Comparison of ENCODE assay signal across 8 cellular contexts in the genomic region with DNA sequence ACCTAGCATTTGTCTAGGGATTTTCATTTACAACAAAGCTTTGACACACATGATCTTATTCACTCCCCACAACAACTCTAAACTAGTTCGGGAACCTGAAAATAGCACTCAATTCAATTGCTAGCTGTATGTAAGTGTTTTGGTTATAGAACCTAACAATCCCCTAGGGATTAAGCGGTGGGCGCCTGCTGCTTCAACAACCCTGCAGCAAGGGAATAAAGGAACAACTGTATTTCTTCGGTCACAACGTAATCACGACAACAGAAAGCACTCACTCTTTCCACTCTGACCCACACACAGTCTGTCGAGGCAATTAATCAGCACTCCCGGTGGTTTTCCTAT. TPM values are rescaled to one million over a fixed set of nuclear protein-coding genes. Genes with fewer than 3 reads are reported as not detected.
DNase-seq lines count a peak whose midpoint lies in the region; ATAC-seq, FAIRE-seq and TF ChIP-seq lines count a peak whose summit lies in the region.

No MANE protein-coding gene starts in this region.

- peaks cover 18% of the 10 kb centered on the region for H3K4me1 Mint-ChIP-seq in stimulated activated memory B cell treated with anti-CD40 and anti-IgM and Interleukin-4, amounts not matched to agents 10 μg/mL and 1 μg/mL and 100 μg/mL, for 72 hours

- WGBS in right cardiac atrium, result 35% methylated on average over 8 of the region's 8 CpGs

- no peak overlapping the region for H3K9ac ChIP-seq in NT2/D1 (ENCODE audit: insufficient read length, low read depth)

- no peak for DNase-seq in right cardiac atrium
- no peak for DNase-seq in Right ventricle myocardium superior
- DNase-seq in NT2/D1 (ENCODE audit: low read depth, low spot score), result no peak
- DNase-seq in fibroblast of mammary gland (ENCODE audit: low read depth), result peak; percentile 31
- DNase-seq in HTR-8/SVneo (ENCODE audit: insufficient read length, low spot score), result no peak
- DNase-seq in HK-2 (ENCODE audit: unreplicated experiment), result no peak

- H3K9me3 ChIP-seq in right cardiac atrium (ENCODE audit: control insufficient read depth, low read length) (no peaks in the 10 kb centered on the region), NT2/D1 (ENCODE audit: insufficient read depth, low read length) (no peaks in the 10 kb centered on the region)

- TF ChIP-seq CTCF in fibroblast of mammary gland (conservative IDR thresholded peaks at IDR 0.05; ENCODE audit: control insufficient read depth, insufficient read depth, low read depth, low read length), result no peak

- no peaks in the 10 kb centered on the region for H3K36me3 ChIP-seq in NT2/D1 (ENCODE audit: insufficient read depth, insufficient read length, low read length)

- peak overlapping the region; percentile 99 for H3K27ac Mint-ChIP-seq in stimulated activated memory B cell treated with anti-CD40 and anti-IgM and Interleukin-4, amounts not matched to agents 10 μg/mL and 1 μg/mL and 100 μg/mL, for 72 hours

- peak overlapping the region; percentile 99 for H3K4me3 Mint-ChIP-seq in stimulated activated memory B cell treated with anti-CD40 and anti-IgM and Interleukin-4, amounts not matched to agents 10 μg/mL and 1 μg/mL and 100 μg/mL, for 72 hours

- intact Hi-C loops in right cardiac atrium (cut with DNase I), result no loop called here
- intact Hi-C loops in Right ventricle myocardium superior (cut with DNase I), result no loop called here

- H3K9me3 Mint-ChIP-seq in stimulated activated memory B cell treated with anti-CD40 and anti-IgM and Interleukin-4, amounts not matched to agents 10 μg/mL and 1 μg/mL and 100 μg/mL, for 72 hours, result no peaks in the 10 kb centered on the region

- no peak for FAIRE-seq in HTR-8/SVneo (lab: Jason Lieb, UNC)

- no peaks in the 10 kb centered on the region for H3K27me3 ChIP-seq in right cardiac atrium (ENCODE audit: control insufficient read depth, insufficient read depth)
- no peaks in the 10 kb centered on the region for H3K27me3 ChIP-seq in NT2/D1 (ENCODE audit: insufficient read depth, insufficient read length)

- H3K4me3 ChIP-seq in right cardiac atrium (ENCODE audit: low read length) (peak overlapping the region; percentile 79), NT2/D1 (ENCODE audit: insufficient read length, low read depth) (peak overlapping the region; percentile 72), fibroblast of mammary gland (ENCODE audit: control insufficient read depth, low read depth, low read length) (peak overlapping the region; percentile 68)

- H3K4me1 ChIP-seq in right cardiac atrium (ENCODE audit: control insufficient read depth, insufficient read depth, low read length), result no peaks in the 10 kb centered on the region
- H3K4me1 ChIP-seq in NT2/D1 (ENCODE audit: insufficient read depth, insufficient read length), result no peaks in the 10 kb centered on the region

- no peak for ATAC-seq in right cardiac atrium
- no peak for ATAC-seq in Right ventricle myocardium superior (ENCODE audit: poor library complexity)
- peak; percentile 28 for ATAC-seq in stimulated activated memory B cell treated with anti-CD40 and anti-IgM and Interleukin-4, amounts not matched to agents 10 μg/mL and 1 μg/mL and 100 μg/mL, for 72 hours
- no peak for ATAC-seq in GM18873 (IDR thresholded peaks at IDR 0.05; ENCODE audit: low FRiP score, unreplicated experiment)

- H3K36me3 Mint-ChIP-seq in stimulated activated memory B cell treated with anti-CD40 and anti-IgM and Interleukin-4, amounts not matched to agents 10 μg/mL and 1 μg/mL and 100 μg/mL, for 72 hours, result no peaks in the 10 kb centered on the region

- no peak overlapping the region for H3K27ac ChIP-seq in right cardiac atrium (ENCODE audit: low read length)

- no peaks in the 10 kb centered on the region for H3K27me3 Mint-ChIP-seq in stimulated activated memory B cell treated with anti-CD40 and anti-IgM and Interleukin-4, amounts not matched to agents 10 μg/mL and 1 μg/mL and 100 μg/mL, for 72 hours

RNA-seq across cellular contexts. Expression of a gene that starts 0.7 kb away (rescaled TPM):
- total RNA-seq in right cardiac atrium (10 to 100 TPM; 10.4 to 12.3 (median 11.6) TPM), Right ventricle myocardium superior (11.0 TPM)
- polyA plus RNA-seq in right cardiac atrium, result 3.6 TPM
